In the genomic region with DNA sequence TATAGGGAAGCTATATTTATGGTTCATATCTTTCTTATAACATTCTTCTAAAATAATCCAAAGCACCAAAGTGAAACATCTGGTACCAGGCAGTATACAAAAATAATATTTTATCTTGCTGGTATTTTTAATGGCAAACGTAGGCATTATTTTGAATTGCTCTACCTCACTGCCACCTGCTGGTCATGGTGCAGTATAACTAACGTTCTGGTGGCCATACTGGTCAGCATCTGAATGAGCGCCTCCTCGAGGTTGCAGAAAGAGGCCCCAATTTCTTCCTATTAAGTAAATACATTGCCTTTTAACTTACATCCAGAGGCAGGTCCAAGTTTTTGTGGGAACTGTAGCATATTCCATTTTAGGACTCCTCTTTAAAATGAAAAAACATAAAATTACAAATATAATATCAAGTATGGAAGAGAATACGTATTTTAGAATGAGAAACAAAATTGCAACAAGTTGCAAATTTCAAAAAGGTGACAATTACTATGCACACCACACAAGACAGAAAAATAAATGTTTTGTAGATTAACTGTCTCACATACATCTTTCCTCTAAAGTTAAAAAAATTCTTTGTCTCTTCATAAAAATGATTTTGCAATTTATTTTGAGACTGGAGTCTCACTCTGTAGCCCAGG, we compare ENCODE assay signal across 8 cellular contexts. TPM values are rescaled to one million over a fixed set of nuclear protein-coding genes. Genes with fewer than 3 reads are reported as not detected.
DNase-seq lines count a peak whose midpoint lies in the region; ATAC-seq and TF ChIP-seq lines count a peak whose summit lies in the region.

No MANE protein-coding gene starts in this region.

- no peaks in the 10 kb centered on the region for H3K27me3 ChIP-seq in Peyer's patch

- peaks cover 15% of the 10 kb centered on the region for H3K27me3 Mint-ChIP-seq in neural crest cell (ENCODE audit: low read depth)

- ATAC-seq in GM21825 (IDR thresholded peaks at IDR 0.05; ENCODE audit: unreplicated experiment): peak; percentile 86

- no peak overlapping the region for H3K4me3 ChIP-seq in Peyer's patch

- no peak overlapping the region for H3K4me3 Mint-ChIP-seq in neural crest cell

- H3K4me1 ChIP-seq in Peyer's patch: no peaks in the 10 kb centered on the region

- TF ChIP-seq POLR2A in Peyer's patch (IDR thresholded peaks at IDR 0.05): no peak

- H3K36me3 ChIP-seq in Peyer's patch: no peaks in the 10 kb centered on the region

- TF ChIP-seq CTCF in LNCAP (IDR thresholded peaks at IDR 0.05) (peak; percentile 99), Peyer's patch (IDR thresholded peaks at IDR 0.05) (peak; percentile 85 to 99 (median 96)), neural crest cell (conservative IDR thresholded peaks at IDR 0.05) (peak; percentile 99)

- no peak overlapping the region for H3K27ac Mint-ChIP-seq in neural crest cell (ENCODE audit: unreplicated experiment)

- no peaks in the 10 kb centered on the region for H3K36me3 Mint-ChIP-seq in neural crest cell (ENCODE audit: low read depth)

- peak; percentile 66 for DNase-seq in ELF-1 (ENCODE audit: low read depth, low spot score)
- DNase-seq in Peyer's patch: peak; percentile 56 to 85 (median 59)
- peak; percentile 53 for DNase-seq in activated T-cell treated with anti-CD3 and anti-CD28 coated beads, Interleukin-2, amount 50 U/mL, for 1 hour
- DNase-seq in fibroblast of gingiva (ENCODE audit: low read depth): peak; percentile 80
- DNase-seq in neural crest cell (ENCODE audit: low read depth, low spot score): peak; percentile 82
- peak in 39 of 49 donors; percentile 0 to 72 (median 45) for DNase-seq in substantia nigra (lab: John Stamatoyannopoulos, UW)

- no peaks in the 10 kb centered on the region for H3K9me3 ChIP-seq in Peyer's patch

- no peak overlapping the region for H3K27ac ChIP-seq in Peyer's patch
- H3K27ac ChIP-seq in substantia nigra (ENCODE audit: low read depth, low read length, poor library complexity, severe bottlenecking): no peak overlapping the region

- H3K9me3 Mint-ChIP-seq in neural crest cell: no peaks in the 10 kb centered on the region

- peaks cover 13% of the 10 kb centered on the region for H3K4me1 Mint-ChIP-seq in neural crest cell

RNA-seq across cellular contexts. Expression of gene CWH43, which starts 22.9 kb away (rescaled TPM):
- total RNA-seq in Peyer's patch (under 1 TPM in 1 of 4 donors, not detected in 3; 0.70 TPM), neural crest cell (not detected in 2 replicates)

RNA-seq across cellular contexts. Expression of gene OCIAD2, which starts 56.6 kb away (rescaled TPM):
- total RNA-seq in Peyer's patch: 100 to 1,000 TPM in 1 of 4 donors, 10 to 100 TPM in 3; 53.4 to 107 (median 65.7) TPM
- 29.7 and 33.4 TPM in 2 replicates for total RNA-seq in neural crest cell
